In genomic region chr15:29269485-29270168, GRCh38 we compare ENCODE assay signal across 8 cellular contexts. TPM values are rescaled to one million over a fixed set of nuclear protein-coding genes. Genes with fewer than 3 reads are reported as not detected.
DNase-seq lines count a peak whose midpoint lies in the region; ATAC-seq and TF ChIP-seq lines count a peak whose summit lies in the region.

TSS of gene NSMCE3 (minus strand) at chr15:29269822. CDS start at chr15:29269705, 117 bp downstream.

- peak within 1 kb of the TSS; percentile 90 for H3K4me3 Mint-ChIP-seq in activated CD8-positive, alpha-beta T cell treated with anti-CD3 and anti-CD28 coated beads for 36 hours

- H3K4me1 Mint-ChIP-seq in activated CD8-positive, alpha-beta T cell treated with anti-CD3 and anti-CD28 coated beads for 36 hours (ENCODE audit: low read depth), result peaks cover 31% of the 10 kb centered on the region

- intact Hi-C loops in activated CD8-positive, alpha-beta T cell treated with anti-CD3 and anti-CD28 coated beads for 36 hours (cut with micrococcal nuclease), result no loop called here

- DNase-seq in CD1c-positive myeloid dendritic cell (ENCODE audit: extremely low spot score) (peak; percentile 96), NCI-H82 (lab: John Stamatoyannopoulos, UW) (peak; percentile 90), lung microvascular endothelial cell (ENCODE audit: low read depth in 2 of 2) (peak; percentile 89 to 93)
- peak; percentile 93 for DNase-seq in activated CD8-positive, alpha-beta T cell treated with anti-CD3 and anti-CD28 coated beads for 36 hours
- DNase-seq in effector CD4-positive, alpha-beta T cell, result peak; percentile 87
- DNase-seq in stimulated activated CD4-positive, alpha-beta T cell treated with anti-CD3 and anti-CD28 coated beads, TNF-alpha, amount 100 ng/mL, for 4 hours (ENCODE audit: low read depth in 3 of 3), result peak; percentile 76 to 84 (median 82)

- ATAC-seq in GM19397 (IDR thresholded peaks at IDR 0.05; ENCODE audit: unreplicated experiment) (peak; percentile 94), HG03565 (IDR thresholded peaks at IDR 0.05; ENCODE audit: unreplicated experiment) (peak; percentile 89)
- ATAC-seq in activated CD8-positive, alpha-beta T cell treated with anti-CD3 and anti-CD28 coated beads for 36 hours, result peak; percentile 96

- H3K9me3 Mint-ChIP-seq in activated CD8-positive, alpha-beta T cell treated with anti-CD3 and anti-CD28 coated beads for 36 hours, result no peaks in the 10 kb centered on the region

- H3K27me3 Mint-ChIP-seq in activated CD8-positive, alpha-beta T cell treated with anti-CD3 and anti-CD28 coated beads for 36 hours, result no peaks in the 10 kb centered on the region

- CTCF ChIA-PET in activated CD8-positive, alpha-beta T cell treated with anti-CD3 and anti-CD28 coated beads for 36 hours (lab: Charles Lee), result interaction anchor here (1.2 kb wide), 1 partner anchor 167 kb away, joined by 3 read pairs; no protein-coding TSS in a partner anchor

- no peak for TF ChIP-seq CTCF in activated CD8-positive, alpha-beta T cell treated with anti-CD3 and anti-CD28 coated beads for 36 hours (IDR thresholded peaks at IDR 0.05)

- H3K36me3 Mint-ChIP-seq in activated CD8-positive, alpha-beta T cell treated with anti-CD3 and anti-CD28 coated beads for 36 hours (ENCODE audit: low read depth), result peaks cover 1% of the 10 kb centered on the region

- H3K27ac Mint-ChIP-seq in activated CD8-positive, alpha-beta T cell treated with anti-CD3 and anti-CD28 coated beads for 36 hours, result peak within 1 kb of the TSS; percentile 99

- POLR2A ChIA-PET in activated CD8-positive, alpha-beta T cell treated with anti-CD3 and anti-CD28 coated beads for 36 hours (lab: Charles Lee), result interaction anchor here (0.8 to 1.0 kb wide), 2 partner anchors 33 to 108 kb away, joined by 3 read pairs; no protein-coding TSS in a partner anchor

RNA-seq across cellular contexts. Expression of gene NSMCE3, which starts in this region (rescaled TPM):
- total RNA-seq in activated CD8-positive, alpha-beta T cell treated with anti-CD3 and anti-CD28 coated beads for 36 hours, result 10 to 100 TPM in 1 of 2 experiments, 1 to 10 TPM in 1; 9.5 to 10.5 TPM
- total RNA-seq in lung microvascular endothelial cell, result 4.1 and 5.0 TPM in 2 replicates

Comparison
In these comparisons a context has a peak if more than half of its experiments do, and no peak if none do; other contexts are left out.
1. Peak in every context shown above with its lines: DNase-seq and ATAC-seq.